Comparison of ENCODE assay signal across 8 cellular contexts in the genomic region with DNA sequence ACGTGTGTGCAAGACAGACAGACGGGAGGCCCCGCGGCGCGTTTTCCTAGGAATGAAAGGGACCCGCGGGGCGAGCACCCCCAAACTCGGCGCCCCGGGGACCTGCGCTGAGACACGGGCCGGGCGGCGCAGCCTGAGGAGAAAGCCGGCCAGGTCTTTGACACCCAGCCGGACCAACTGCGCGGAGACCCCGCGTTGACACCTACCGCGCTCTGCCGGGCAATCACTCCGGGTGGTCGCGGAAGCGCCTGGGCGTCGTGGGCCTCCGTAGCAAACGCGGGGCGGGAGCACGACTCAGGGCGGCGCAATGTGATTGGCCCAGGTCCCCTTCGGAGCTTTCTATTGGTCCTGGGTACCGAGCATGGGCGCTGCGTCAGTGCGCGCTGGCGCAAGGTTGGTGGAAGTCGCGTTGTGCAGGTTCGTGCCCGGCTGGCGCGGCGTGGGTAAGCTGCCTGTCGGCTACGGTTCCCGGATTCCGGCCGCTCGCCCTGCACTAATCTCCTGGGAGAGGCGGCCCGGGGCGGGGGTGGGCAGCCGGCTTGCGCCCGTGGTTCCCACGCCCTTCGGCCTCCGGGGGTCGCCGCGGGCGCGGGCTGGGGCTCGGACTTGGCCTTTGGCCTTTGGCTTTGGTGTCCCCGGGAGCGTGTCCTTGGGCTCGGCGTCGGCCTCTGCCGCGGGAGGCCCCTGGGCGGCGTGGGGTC. TPM values are rescaled to one million over a fixed set of nuclear protein-coding genes. Genes with fewer than 3 reads are reported as not detected.
DNase-seq lines count a peak whose midpoint lies in the region; ATAC-seq and TF ChIP-seq lines count a peak whose summit lies in the region.

A gene with protein sequence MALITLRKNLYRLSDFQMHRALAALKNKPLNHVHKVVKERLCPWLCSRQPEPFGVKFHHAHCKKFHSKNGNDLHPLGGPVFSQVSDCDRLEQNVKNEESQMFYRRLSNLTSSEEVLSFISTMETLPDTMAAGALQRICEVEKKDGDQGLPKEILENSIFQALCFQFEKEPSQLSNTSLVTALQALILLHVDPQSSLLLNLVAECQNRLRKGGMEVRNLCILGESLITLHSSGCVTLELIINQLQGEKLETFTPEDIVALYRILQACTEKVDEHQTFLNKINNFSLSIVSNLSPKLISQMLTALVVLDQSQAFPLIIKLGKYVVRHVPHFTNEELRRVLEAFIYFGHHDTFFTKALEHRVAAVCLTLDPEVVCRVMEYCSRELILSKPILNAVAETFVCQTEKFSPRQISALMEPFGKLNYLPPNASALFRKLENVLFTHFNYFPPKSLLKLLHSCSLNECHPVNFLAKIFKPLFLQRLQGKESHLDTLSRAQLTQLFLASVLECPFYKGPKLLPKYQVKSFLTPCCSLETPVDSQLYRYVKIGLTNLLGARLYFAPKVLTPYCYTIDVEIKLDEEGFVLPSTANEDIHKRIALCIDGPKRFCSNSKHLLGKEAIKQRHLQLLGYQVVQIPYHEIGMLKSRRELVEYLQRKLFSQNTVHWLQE (minus strand): TSS at position 259 of the 701 bp plus-strand sequence. CDS start 948 bp downstream, outside the sequence.
A gene (plus strand): TSS at position 376 of the 701 bp plus-strand sequence. CDS start 1,647 bp downstream, outside the sequence.

- ATAC-seq in HG03196 (IDR thresholded peaks at IDR 0.05; ENCODE audit: unreplicated experiment) (peak; percentile 98), activated B cell treated with CpG ODN at 0.5 μM for 24 hours (ENCODE audit: low read depth) (peak; percentile 99)

- CTCF ChIA-PET in activated B cell treated with CpG ODN at 0.5 μM for 24 hours (lab: Charles Lee): interaction anchor here (2.3 kb wide), 1 partner anchor 18 kb away, joined by 10 read pairs; no protein-coding TSS in a partner anchor

- H3K27ac Mint-ChIP-seq in activated B cell treated with CpG ODN at 0.5 μM for 24 hours: peak within 1 kb of the TSS; percentile 65

- H3K27ac ChIP-seq in caudate nucleus (ENCODE audit: low read depth, low read length): no peak within 1 kb of the TSS

- POLR2A ChIA-PET in activated B cell treated with CpG ODN at 0.5 μM for 24 hours (lab: Charles Lee): interaction anchor here (0.5 to 1.8 kb wide), 9 partner anchors 9 to 1236 kb away, joined by 3 to 12 read pairs (median 5); a partner anchor contains a TSS

- intact Hi-C loops in activated B cell treated with CpG ODN at 0.5 μM for 24 hours (cut with micrococcal nuclease): loop anchor here (1.0 to 5.0 kb wide), 5 partner anchors 19 to 1492 kb away; a partner anchor contains a TSS

- peak within 1 kb of the TSS; percentile 89 for H3K4me3 Mint-ChIP-seq in activated B cell treated with CpG ODN at 0.5 μM for 24 hours

- no peaks in the 10 kb centered on the region for H3K27me3 Mint-ChIP-seq in activated B cell treated with CpG ODN at 0.5 μM for 24 hours

- TF ChIP-seq CTCF in activated B cell treated with CpG ODN at 0.5 μM for 24 hours (IDR thresholded peaks at IDR 0.05): no peak

- DNase-seq in AG08395 (ENCODE audit: low spot score) (peak; percentile 97), NCI-H345 (lab: John Stamatoyannopoulos, UW) (peak; percentile 95), activated B cell treated with CpG ODN at 0.5 μM for 24 hours (peak; percentile 80), caudate nucleus (lab: John Stamatoyannopoulos, UW) (peak in 60 of 61 donors; percentile 49 to 97 (median 90)), iris pigment epithelial cell (ENCODE audit: low read depth) (peak; percentile 94)
- peak; percentile 86 for DNase-seq in stimulated activated CD4-positive, alpha-beta T cell treated with anti-CD3 and anti-CD28 coated beads, Interleukin-12 subunit alpha, Interleukin-12 subunit beta, amount 100 ng/mL, for 4 hours

- H3K9me3 Mint-ChIP-seq in activated B cell treated with CpG ODN at 0.5 μM for 24 hours: no peaks in the 10 kb centered on the region

- in situ Hi-C loops in GM18951 (cut with MboI; ENCODE audit: low sequenced_read_pairs, unreplicated experiment): no loop called here

- peak; percentile 90 for TF ChIP-seq POLR2A in GM18951 (IDR thresholded peaks at IDR 0.05; ENCODE audit: extremely low read depth, insufficient read depth, insufficient read length)

- H3K36me3 Mint-ChIP-seq in activated B cell treated with CpG ODN at 0.5 μM for 24 hours (ENCODE audit: low read depth): peaks cover 57% of the 10 kb centered on the region

- peaks cover 62% of the 10 kb centered on the region for H3K4me1 Mint-ChIP-seq in activated B cell treated with CpG ODN at 0.5 μM for 24 hours

RNA-seq across cellular contexts. Expression of the first gene that starts in this region (rescaled TPM):
- total RNA-seq in activated B cell treated with CpG ODN at 0.5 μM for 24 hours: 12.1 and 16.0 TPM in 2 replicates

RNA-seq across cellular contexts. Expression of the second gene that starts in this region (rescaled TPM):
- 54.8 and 70.7 TPM in 2 replicates for total RNA-seq in activated B cell treated with CpG ODN at 0.5 μM for 24 hours
